ENCODE assay signal across 7 cellular contexts in the genomic region with DNA sequence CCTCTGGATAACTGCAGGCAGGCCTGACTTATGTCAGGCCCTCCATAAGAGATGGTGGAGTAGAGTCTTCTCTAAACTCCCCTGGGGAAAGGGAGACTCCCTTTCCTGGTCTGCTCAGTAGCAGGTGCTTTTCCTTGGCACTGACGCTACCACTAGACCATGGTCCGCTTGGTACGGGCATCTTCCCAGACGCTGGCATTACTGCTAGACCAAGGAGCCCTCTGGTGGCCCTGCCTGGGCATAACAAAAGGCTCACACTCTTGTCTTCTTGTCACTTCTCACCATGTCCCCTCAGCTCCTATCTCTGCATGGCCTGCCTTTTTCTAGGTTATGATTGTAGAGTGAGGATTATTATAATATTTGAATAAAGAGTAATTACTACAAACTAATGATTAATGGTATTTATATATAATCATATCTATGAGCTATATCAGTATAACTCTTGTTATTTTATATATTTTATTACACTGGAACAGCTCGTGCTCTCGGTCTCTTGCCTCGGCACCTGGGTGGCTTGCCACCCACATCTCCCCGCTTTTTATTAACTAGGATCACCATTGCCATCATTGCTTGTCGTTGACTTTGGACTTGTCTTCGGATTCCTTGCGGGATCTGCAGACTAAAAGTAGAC. TPM values are rescaled to one million over a fixed set of nuclear protein-coding genes. Genes with fewer than 3 reads are reported as not detected.
DNase-seq lines count a peak whose midpoint lies in the region; ATAC-seq and TF ChIP-seq lines count a peak whose summit lies in the region.

No MANE protein-coding gene starts in this region.

- WGBS in lung, 2 donors, result 55 to 61% methylated on average over 11 of the region's 11 CpGs

- no peaks in the 10 kb centered on the region for H3K27me3 Mint-ChIP-seq in activated B cell treated with CpG ODN at 0.5 μM for 24 hours

- no peaks in the 10 kb centered on the region for H3K9me3 ChIP-seq in lung (ENCODE audit: control insufficient read depth in 2 of 2, insufficient read depth in 1 of 2, low read length in 1 of 2)

- peak; percentile 63 for DNase-seq in GM12865 (ENCODE audit: low read depth)
- DNase-seq in NCI-H2081 treated with DMSO at 0.1 percent for 48 hours (lab: John Stamatoyannopoulos, UW), result peak; percentile 65
- DNase-seq in activated B cell treated with CpG ODN at 0.5 μM for 24 hours, result peak; percentile 47
- peak; percentile 48 for DNase-seq in cerebellum (ENCODE audit: low spot score)
- peak; percentile 73 for DNase-seq in lung (ENCODE audit: low spot score)
- peak; percentile 42 for DNase-seq in stimulated activated CD8-positive, alpha-beta memory T cell treated with anti-CD3 and anti-CD28 coated beads, Interleukin-7, amount 100 ng/mL, for 24 hours (ENCODE audit: low read depth)

- TF ChIP-seq CTCF in GM12865 (IDR thresholded peaks at IDR 0.05; ENCODE audit: insufficient read depth, low read depth, low read length, missing control alignments) (peak; percentile 77), activated B cell treated with CpG ODN at 0.5 μM for 24 hours (IDR thresholded peaks at IDR 0.05) (peak; percentile 38), lung (IDR thresholded peaks at IDR 0.05; ENCODE audit: control extremely low read depth, extremely low read depth) (peak; percentile 59)

- H3K9me3 Mint-ChIP-seq in activated B cell treated with CpG ODN at 0.5 μM for 24 hours, result no peaks in the 10 kb centered on the region

- no peaks in the 10 kb centered on the region for H3K36me3 Mint-ChIP-seq in activated B cell treated with CpG ODN at 0.5 μM for 24 hours (ENCODE audit: low read depth)

- H3K4me1 Mint-ChIP-seq in activated B cell treated with CpG ODN at 0.5 μM for 24 hours, result peaks cover 18% of the 10 kb centered on the region

- CTCF ChIA-PET in activated B cell treated with CpG ODN at 0.5 μM for 24 hours (lab: Charles Lee), result interaction anchor here (0.9 to 1.7 kb wide), 9 partner anchors 14 to 332 kb away, joined by 3 to 7 read pairs (median 3); a partner anchor contains a TSS

- no peaks in the 10 kb centered on the region for H3K36me3 ChIP-seq in lung (ENCODE audit: control insufficient read depth in 2 of 2, insufficient read depth in 2 of 2, low read length in 2 of 2)

- intact Hi-C loops in activated B cell treated with CpG ODN at 0.5 μM for 24 hours (cut with micrococcal nuclease), result loop anchor here (1.0 to 5.0 kb wide), 4 partner anchors 144 to 617 kb away; a partner anchor contains a TSS

- ATAC-seq in activated B cell treated with CpG ODN at 0.5 μM for 24 hours (ENCODE audit: low read depth) (no peak), lung (ENCODE audit: insufficient read depth, low FRiP score) (no peak), GM18907 (IDR thresholded peaks at IDR 0.05; ENCODE audit: unreplicated experiment) (no peak)

- H3K4me3 Mint-ChIP-seq in activated B cell treated with CpG ODN at 0.5 μM for 24 hours, result no peak overlapping the region

- no peaks in the 10 kb centered on the region for H3K27me3 ChIP-seq in lung (ENCODE audit: control insufficient read depth, insufficient read depth)

- POLR2A ChIA-PET in activated B cell treated with CpG ODN at 0.5 μM for 24 hours (lab: Charles Lee), result interaction anchor here (0.5 to 2.8 kb wide), 5 partner anchors 15 to 341 kb away, joined by 3 to 26 read pairs (median 4); a partner anchor contains a TSS

- H3K27ac ChIP-seq in lung (ENCODE audit: low read depth in 1 of 2, low read length in 1 of 2), result no peak overlapping the region

- H3K27ac Mint-ChIP-seq in activated B cell treated with CpG ODN at 0.5 μM for 24 hours, result no peak overlapping the region

- H3K4me1 ChIP-seq in lung (ENCODE audit: control insufficient read depth in 2 of 2, insufficient read depth in 2 of 2, low read length in 2 of 2), result peaks cover 0 to 21% of the 10 kb centered on the region in 2 donors

- no peak overlapping the region for H3K4me3 ChIP-seq in GM12865 (ENCODE audit: low read depth, low read length)
- no peak overlapping the region for H3K4me3 ChIP-seq in lung

RNA-seq across cellular contexts. Expression of a gene that starts 59.8 kb away (rescaled TPM):
- 5.8 and 6.4 TPM in 2 replicates for total RNA-seq in activated B cell treated with CpG ODN at 0.5 μM for 24 hours
- 5.1 TPM for total RNA-seq in cerebellum
- 10 to 100 TPM; 10.3 to 16.6 TPM for total RNA-seq in lung
- 10 to 100 TPM; 16.2 to 37.8 TPM for polyA plus RNA-seq in lung
